8 cellular contexts compared by ENCODE assay signal in genomic region chr11:75100314-75100713, GRCh38. TPM values are rescaled to one million over a fixed set of nuclear protein-coding genes. Genes with fewer than 3 reads are reported as not detected.
DNase-seq lines count a peak whose midpoint lies in the region; ATAC-seq and TF ChIP-seq lines count a peak whose summit lies in the region.

No MANE protein-coding gene starts in this region.

- peaks cover 6% of the 10 kb centered on the region for H3K9me3 Mint-ChIP-seq in chondrocyte (ENCODE audit: low read depth)

- no peaks in the 10 kb centered on the region for H3K36me3 Mint-ChIP-seq in chondrocyte (ENCODE audit: low read depth)

- H3K27me3 Mint-ChIP-seq in chondrocyte (ENCODE audit: low read depth): peaks cover 3% of the 10 kb centered on the region

- no peaks in the 10 kb centered on the region for H3K36me3 ChIP-seq in tibial artery

- H3K9me3 ChIP-seq in tibial artery: no peaks in the 10 kb centered on the region

- H3K27ac Mint-ChIP-seq in chondrocyte (ENCODE audit: unreplicated experiment): no peak overlapping the region

- peak; percentile 17 for DNase-seq in SIG-M5 treated with dmso at 0.1 percent for 504 hours (lab: John Stamatoyannopoulos, UW; ENCODE audit: unreplicated experiment)
- DNase-seq in SIG-M5 (lab: John Stamatoyannopoulos, UW): no peak
- DNase-seq in NCI-H460 (ENCODE audit: extremely low read depth, low read depth): peak; percentile 30
- peak; percentile 84 for DNase-seq in iris pigment epithelial cell (ENCODE audit: low read depth)
- no peak for DNase-seq in chondrocyte (ENCODE audit: low spot score)
- DNase-seq in tibial artery: no peak
- DNase-seq in occipital lobe (lab: John Stamatoyannopoulos, UW): no peak

- H3K4me3 ChIP-seq in tibial artery: no peak overlapping the region

- intact Hi-C loops in tibial artery (cut with DNase I; ENCODE audit: low total_unique reads): no loop called here

- no peak overlapping the region for H3K4me3 Mint-ChIP-seq in chondrocyte (ENCODE audit: unreplicated experiment)

- H3K27ac ChIP-seq in tibial artery: no peak overlapping the region

- no peak for TF ChIP-seq CTCF in chondrocyte (IDR thresholded peaks at IDR 0.05)
- no peak for TF ChIP-seq CTCF in tibial artery (IDR thresholded peaks at IDR 0.05)

- no peaks in the 10 kb centered on the region for H3K4me1 ChIP-seq in tibial artery

- ATAC-seq in HG02610 (IDR thresholded peaks at IDR 0.05; ENCODE audit: unreplicated experiment): peak; percentile 97

- peaks cover 0 to 15% of the 10 kb centered on the region in 2 donors for H3K27me3 ChIP-seq in tibial artery

- peaks cover 17% of the 10 kb centered on the region for H3K4me1 Mint-ChIP-seq in chondrocyte (ENCODE audit: low read depth)

RNA-seq across cellular contexts. Expression of gene OR2AT4, which starts 3.6 kb away (rescaled TPM):
- total RNA-seq in NCI-H460 (2014; rRNA removed; shearing (Covaris generic)): not detected in 2 replicates
- polyA plus RNA-seq in NCI-H460 (2014; cell fraction: nucleus; rRNA removed): not detected in 2 replicates
- total RNA-seq in chondrocyte (not detected in 3 replicates), occipital lobe (not detected)

RNA-seq across cellular contexts. Expression of gene SLCO2B1, which starts 50.6 kb away (rescaled TPM):
- total RNA-seq in NCI-H460 (2014; rRNA removed; shearing (Covaris generic)): 0.17 TPM in 1 of 2 replicates, not detected in the other
- 1.8 TPM in 1 of 2 replicates, not detected in the other for polyA plus RNA-seq in NCI-H460 (2014; cell fraction: nucleus; rRNA removed)
- total RNA-seq in chondrocyte (6.0 to 19.5 TPM (median 19.2 TPM) in 3 replicates), occipital lobe (9.2 TPM)

Comparison
In these comparisons a context has a peak if more than half of its experiments do, and no peak if none do; other contexts are left out.
1. DNase-seq: peak in SIG-M5 treated with dmso at 0.1 percent for 504 hours (single experiment), NCI-H460 (single experiment) and iris pigment epithelial cell (single experiment); none in SIG-M5 (single experiment), chondrocyte (single experiment), tibial artery (0 of 2) and occipital lobe (single experiment).